Comparison of ENCODE assay signal across 21 cellular contexts in genomic region chr16:65154321-65154720, GRCh38. TPM values are rescaled to one million over a fixed set of nuclear protein-coding genes. Genes with fewer than 3 reads are reported as not detected.
DNase-seq lines count a peak whose midpoint lies in the region; ATAC-seq and FAIRE-seq lines count a peak whose summit lies in the region.
"Had no signal": no experiment of that assay in that cellular context is flagged by ENCODE, and none has a peak within 500 bp of the region (broad histone marks: within the 10 kb centered on the region; RNA-seq: fewer than 3 reads in every experiment).

No MANE protein-coding gene starts in this region.

- H2BK15ac ChIP-seq in mesendoderm (replicated peaks; ENCODE audit: low read depth): no peak overlapping the region

- H3K36me3 ChIP-seq in mesendoderm (ENCODE audit: control insufficient read depth, insufficient read depth, low read length): no peaks in the 10 kb centered on the region
- H3K36me3 ChIP-seq: tibial nerve had no signal

- H3K79me1 ChIP-seq in mesendoderm (ENCODE audit: low read length): no peaks in the 10 kb centered on the region

- H4K8ac ChIP-seq in mesendoderm (ENCODE audit: low read depth, low read length): no peak overlapping the region

- no peaks in the 10 kb centered on the region for H3K79me2 ChIP-seq in mesendoderm (ENCODE audit: control insufficient read depth, insufficient read depth, low read length)

- H3K18ac ChIP-seq in mesendoderm (ENCODE audit: low read length): no peak overlapping the region

- H3K4me2 ChIP-seq in mesendoderm (ENCODE audit: low read length): no peak overlapping the region

- H2AK5ac ChIP-seq in mesendoderm (ENCODE audit: low read length): no peak overlapping the region

- H2BK5ac ChIP-seq in mesendoderm (ENCODE audit: low read length): no peak overlapping the region

- no peak overlapping the region for H3K27ac ChIP-seq in mesendoderm (ENCODE audit: low read depth, low read length)
- H3K27ac ChIP-seq: tibial nerve had no signal

- H3K4me3 ChIP-seq in mesendoderm (ENCODE audit: low read length): no peak overlapping the region
- H3K4me3 ChIP-seq: tibial nerve had no signal

- no peaks in the 10 kb centered on the region for H3K27me3 ChIP-seq in mesendoderm (ENCODE audit: insufficient read depth, low read length, poor library complexity)
- H3K27me3 ChIP-seq: tibial nerve had no signal

- ATAC-seq in HG02981 (IDR thresholded peaks at IDR 0.05; ENCODE audit: unreplicated experiment) (no peak), GM19324 (IDR thresholded peaks at IDR 0.05; ENCODE audit: low FRiP score, unreplicated experiment) (no peak)
- ATAC-seq: left lobe of liver, T-helper 17 cell had no signal

- H3K56ac ChIP-seq in mesendoderm (ENCODE audit: low read length): no peak overlapping the region

- peaks cover 10% of the 10 kb centered on the region for H3K4me1 ChIP-seq in mesendoderm (ENCODE audit: control insufficient read depth, low read depth, low read length)
- H3K4me1 ChIP-seq: tibial nerve had no signal

- no peak overlapping the region for H4K5ac ChIP-seq in mesendoderm (ENCODE audit: low read length)

- no peak for FAIRE-seq in RCC 7860 (lab: Jason Lieb, UNC)
- FAIRE-seq: bronchial epithelial cell had no signal

- H2BK120ac ChIP-seq in mesendoderm (ENCODE audit: low read depth, low read length): no peak overlapping the region

- no peak overlapping the region for H3K4ac ChIP-seq in mesendoderm (ENCODE audit: low read depth, low read length)

- no peak overlapping the region for H3K9ac ChIP-seq in mesendoderm (ENCODE audit: low read length)

- no CpG with 5 or more reads among the region's 3 CpGs for WGBS in mesendoderm (ENCODE audit: extremely low coverage, insufficient coverage, low lambda C conversion rate)

- H3K23ac ChIP-seq in mesendoderm (ENCODE audit: low read length): no peak overlapping the region

- DNase-seq in EH (ENCODE audit: low read depth): peak; percentile 30
- DNase-seq in RCC 7860 (ENCODE audit: low spot score): peak; percentile 37
- peak; percentile 69 for DNase-seq in glomerular visceral epithelial cell (ENCODE audit: extremely low spot score)
- peak; percentile 98 for DNase-seq in mesendoderm
- no peak for DNase-seq in NCI-H2029 (lab: John Stamatoyannopoulos, UW)
- no peak for DNase-seq in foreskin melanocyte
- DNase-seq: activated CD4-positive, alpha-beta T cell treated with anti-CD3 and anti-CD28 coated beads, Interleukin-2, amount 50 U/mL, for 1 hour; AML-193; cortex of kidney; DND-41; hippocampal formation; midbrain; NCI-H1417; OCI-M1; stimulated activated CD4-positive, alpha-beta T cell treated with anti-CD3 and anti-CD28 coated beads, Interleukin-4, amount 100 ng/mL, for 24 hours; T-helper 17 cell had no signal

RNA-seq across cellular contexts. Expression of gene CDH11, which starts 32.5 kb away (rescaled TPM):
- 9.2 TPM for polyA plus RNA-seq in mesendoderm (2013, experiment 1 of 2)
- polyA plus RNA-seq in mesendoderm (2013, experiment 2 of 2): 9.1 TPM

Comparison
In these comparisons a context has a peak if more than half of its experiments do, and no peak if none do; other contexts are left out.
1. DNase-seq: peak in EH (single experiment), RCC 7860 (single experiment), glomerular visceral epithelial cell (single experiment) and mesendoderm (single experiment); none in NCI-H2029 (single experiment) and foreskin melanocyte (single experiment).